In the genomic region with DNA sequence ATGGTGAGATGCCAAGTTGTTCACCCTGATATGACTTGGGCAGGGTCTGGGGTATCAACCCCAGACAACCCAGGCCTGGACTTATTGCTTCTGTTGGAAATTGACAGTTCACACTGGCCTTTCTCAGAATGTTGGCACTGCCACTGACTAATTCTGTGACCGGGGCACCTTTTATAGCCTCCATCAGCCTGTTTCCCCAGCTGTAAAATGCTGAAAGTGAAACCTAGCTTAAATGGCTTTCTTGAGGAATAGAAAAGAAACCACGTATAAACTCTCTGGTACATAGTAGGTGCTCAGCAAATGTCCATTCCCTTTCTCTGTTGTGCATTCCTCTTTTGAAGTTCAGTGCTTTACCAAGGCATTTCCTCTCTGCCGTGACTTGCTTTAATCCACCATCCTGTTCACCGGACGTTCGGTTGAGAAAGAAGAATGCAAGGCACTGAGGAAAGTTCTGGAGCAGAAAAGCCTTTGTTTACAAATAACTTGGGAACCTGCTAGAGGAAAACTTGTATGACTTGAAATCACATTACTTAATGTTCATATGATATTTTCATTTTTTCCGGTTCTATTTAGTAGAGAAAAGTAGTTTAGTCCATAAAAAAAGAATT, we compare ENCODE assay signal across 7 cellular contexts. TPM values are rescaled to one million over a fixed set of nuclear protein-coding genes. Genes with fewer than 3 reads are reported as not detected.
DNase-seq lines count a peak whose midpoint lies in the region; ATAC-seq, FAIRE-seq and TF ChIP-seq lines count a peak whose summit lies in the region.
"Not testable (repeated sequence)": the region's sequence is repeated elsewhere in the genome, so short reads cannot be mapped to it uniquely, and the experiment has no call there.

No MANE protein-coding gene starts in this region.

- H3K9ac ChIP-seq in MM.1S (ENCODE audit: low read length) = not testable (repeated sequence)
- H3K9ac ChIP-seq in duodenal mucosa (ENCODE audit: low read depth in 1 of 2, low read length in 2 of 2) = peak overlapping the region in 1 of 2 donors; percentile 35

- not testable (repeated sequence) for H3K9me2 ChIP-seq in MM.1S (replicated peaks; ENCODE audit: insufficient read depth, low read length)

- not testable (repeated sequence) for H3K27ac ChIP-seq in MM.1S (ENCODE audit: low read length); duodenal mucosa (ENCODE audit: low read depth, low read length)

- not testable (repeated sequence) for H3K27me3 ChIP-seq in MM.1S (replicated peaks; ENCODE audit: insufficient read depth, low read length); duodenal mucosa (ENCODE audit: control insufficient read depth in 1 of 2, insufficient read depth in 2 of 2, low read length in 2 of 2)

- not testable (repeated sequence) for H3K36me3 ChIP-seq in MM.1S (replicated peaks; ENCODE audit: insufficient read depth, low read length)
- H3K36me3 ChIP-seq in duodenal mucosa (ENCODE audit: control insufficient read depth in 1 of 2, insufficient read depth in 2 of 2, low read length in 2 of 2) = peaks cover 0 to 13% of the 10 kb centered on the region in 2 donors

- H3K4me1 ChIP-seq in MM.1S (ENCODE audit: low read length); duodenal mucosa (ENCODE audit: control insufficient read depth in 1 of 2, insufficient read depth in 2 of 2, low read length in 2 of 2): not testable (repeated sequence)

- peak; percentile 68 for ATAC-seq in GM18870 (IDR thresholded peaks at IDR 0.05; ENCODE audit: unreplicated experiment)
- ATAC-seq in GM21529 (IDR thresholded peaks at IDR 0.05; ENCODE audit: unreplicated experiment) = peak; percentile 64
- ATAC-seq in HG02884 (IDR thresholded peaks at IDR 0.05; ENCODE audit: unreplicated experiment) = peak; percentile 71

- FAIRE-seq in GM12892 (lab: Jason Lieb, UNC) = peak; percentile 84

- not testable (repeated sequence) for H3F3A ChIP-seq in MM.1S (ENCODE audit: insufficient read depth, low read length)

- TF ChIP-seq POLR2A in GM12892 (IDR thresholded peaks at IDR 0.05; ENCODE audit: low read depth, low read length) = not testable (repeated sequence)

- H4K20me1 ChIP-seq in MM.1S (ENCODE audit: insufficient read depth, low read length) = not testable (repeated sequence)

- not testable (repeated sequence) for H3K9me3 ChIP-seq in MM.1S (replicated peaks; ENCODE audit: insufficient read depth, low read length); duodenal mucosa (ENCODE audit: control insufficient read depth in 1 of 2, low read length in 2 of 2)

- TF ChIP-seq CTCF in MM.1S (IDR thresholded peaks at IDR 0.05; ENCODE audit: low read length) = not testable (repeated sequence)

- DNase-seq in GM12892 (ENCODE audit: insufficient read length) = not testable (repeated sequence)
- DNase-seq in MM.1S = peak; percentile 21
- DNase-seq in kidney tubule cell (ENCODE audit: low spot score) = peak; percentile 42

- H3K79me2 ChIP-seq in MM.1S (ENCODE audit: low read length) = not testable (repeated sequence)

- H3K4me3 ChIP-seq in MM.1S (ENCODE audit: low read length) = not testable (repeated sequence)
- peak overlapping the region; percentile 45 to 66 for H3K4me3 ChIP-seq in duodenal mucosa (ENCODE audit: low read depth in 1 of 2, low read length in 2 of 2)

- H2AFZ ChIP-seq in MM.1S (ENCODE audit: low read length) = not testable (repeated sequence)

- H3K4me2 ChIP-seq in MM.1S (ENCODE audit: low read depth, low read length) = not testable (repeated sequence)

RNA-seq across cellular contexts. Expression of a gene that starts 11.0 kb away (rescaled TPM):
- polyA plus RNA-seq in GM12892 (2012; ENCODE audit: missing spikeins) = 13.9 TPM

RNA-seq across cellular contexts. Expression of a gene that starts 21.4 kb away (rescaled TPM):
- polyA plus RNA-seq in GM12892 (2012; ENCODE audit: missing spikeins) = 65.7 TPM
